In genomic region chr5:36058776-36059175, GRCh38 we compare ENCODE assay signal across 25 cellular contexts. TPM values are rescaled to one million over a fixed set of nuclear protein-coding genes. Genes with fewer than 3 reads are reported as not detected.
"Had no signal": no experiment of that assay in that cellular context is flagged by ENCODE, and none has a peak within 500 bp of the region (broad histone marks: within the 10 kb centered on the region; RNA-seq: fewer than 3 reads in every experiment).

No MANE protein-coding gene starts in this region.

- H3K9me3 Mint-ChIP-seq: activated T-cell treated with anti-CD3 and anti-CD28 coated beads, Interleukin-2, amount 50 U/mL, for 4 hours; activated T-helper 2 cell treated with anti-CD3 and anti-CD28 coated beads, Interferon-gamma antibody, Interleukin-2, Interleukin-4, amounts not matched to agents 10 μg/mL and 5 μg/mL and 100 μg/mL, durations not matched to agents 14 hours and 24 hours and 36 hours; memory B cell; nephron progenitor cell had no signal

- DNase-seq: activated CD4-positive, alpha-beta T cell treated with anti-CD3 and anti-CD28 coated beads for 1 hour; activated CD4-positive, alpha-beta T cell treated with anti-CD3 and anti-CD28 coated beads, Interleukin-2, amount 50 U/mL, for 4 hours; activated CD8-positive, alpha-beta memory T cell treated with anti-CD3 and anti-CD28 coated beads, Interleukin-2, amount 50 U/mL, for 48 hours; activated naive CD4-positive, alpha-beta T cell; activated T-cell treated with anti-CD3 and anti-CD28 coated beads, Interleukin-2, amount 50 U/mL, for 4 hours; colonic mucosa; dorsolateral prefrontal cortex; heart right ventricle; islet precursor cell; left colon; nephron progenitor cell; pancreas; right cardiac atrium; stimulated activated CD4-positive, alpha-beta T cell treated with anti-CD3 and anti-CD28 coated beads, Interleukin-4, amount 100 ng/mL, for 4 hours; stimulated activated naive CD8-positive, alpha-beta T cell treated with anti-CD3 and anti-CD28 coated beads, Interleukin-15, Interleukin-2, amounts not matched to agents 100 U/mL and 50 U/mL, for 24 hours; tibial artery had no signal

- H3K4me3 Mint-ChIP-seq: activated naive CD8-positive, alpha-beta T cell; activated T-cell treated with anti-CD3 and anti-CD28 coated beads, Interleukin-2, amount 50 U/mL, for 4 hours; memory B cell; nephron progenitor cell had no signal

- H3K27me3 ChIP-seq: colonic mucosa, pancreas, tibial artery had no signal

- H3K36me3 Mint-ChIP-seq: activated naive CD8-positive, alpha-beta T cell; memory B cell had no signal

- H3K27ac Mint-ChIP-seq: activated naive CD8-positive, alpha-beta T cell; activated T-helper 2 cell treated with anti-CD3 and anti-CD28 coated beads, Interferon-gamma antibody, Interleukin-2, Interleukin-4, amounts not matched to agents 10 μg/mL and 5 μg/mL and 100 μg/mL, durations not matched to agents 14 hours and 24 hours and 36 hours; memory B cell; nephron progenitor cell had no signal

- H3K4me1 ChIP-seq: colonic mucosa, heart right ventricle, pancreas, tibial artery had no signal

- H3K27ac ChIP-seq: colonic mucosa, dorsolateral prefrontal cortex, heart right ventricle, pancreas, tibial artery had no signal

- H3K9me3 ChIP-seq: colonic mucosa, pancreas, tibial artery had no signal

- H3K36me3 ChIP-seq: colonic mucosa, heart right ventricle, pancreas, tibial artery had no signal

- H3K4me3 ChIP-seq: colonic mucosa, dorsolateral prefrontal cortex, heart right ventricle, pancreas, tibial artery had no signal

RNA-seq across cellular contexts. Expression of gene UGT3A2, which starts 7.9 kb away (rescaled TPM):
- total RNA-seq: activated CD8-positive, alpha-beta memory T cell treated with anti-CD3 and anti-CD28 coated beads for 36 hours; activated T-cell treated with anti-CD3 and anti-CD28 coated beads, Interleukin-2, amount 50 U/mL, for 4 hours; activated T-helper 2 cell treated with anti-CD3 and anti-CD28 coated beads, Interferon-gamma antibody, Interleukin-2, Interleukin-4, amounts not matched to agents 10 μg/mL and 5 μg/mL and 100 μg/mL, durations not matched to agents 14 hours and 24 hours and 36 hours; bronchial epithelial cell; colonic mucosa; fibroblast of villous mesenchyme; heart right ventricle; left colon; mononuclear cell; pulmonary artery endothelial cell; right cardiac atrium; subcutaneous adipose tissue had no signal
- polyA plus RNA-seq: heart right ventricle had no signal
